In the genomic region with DNA sequence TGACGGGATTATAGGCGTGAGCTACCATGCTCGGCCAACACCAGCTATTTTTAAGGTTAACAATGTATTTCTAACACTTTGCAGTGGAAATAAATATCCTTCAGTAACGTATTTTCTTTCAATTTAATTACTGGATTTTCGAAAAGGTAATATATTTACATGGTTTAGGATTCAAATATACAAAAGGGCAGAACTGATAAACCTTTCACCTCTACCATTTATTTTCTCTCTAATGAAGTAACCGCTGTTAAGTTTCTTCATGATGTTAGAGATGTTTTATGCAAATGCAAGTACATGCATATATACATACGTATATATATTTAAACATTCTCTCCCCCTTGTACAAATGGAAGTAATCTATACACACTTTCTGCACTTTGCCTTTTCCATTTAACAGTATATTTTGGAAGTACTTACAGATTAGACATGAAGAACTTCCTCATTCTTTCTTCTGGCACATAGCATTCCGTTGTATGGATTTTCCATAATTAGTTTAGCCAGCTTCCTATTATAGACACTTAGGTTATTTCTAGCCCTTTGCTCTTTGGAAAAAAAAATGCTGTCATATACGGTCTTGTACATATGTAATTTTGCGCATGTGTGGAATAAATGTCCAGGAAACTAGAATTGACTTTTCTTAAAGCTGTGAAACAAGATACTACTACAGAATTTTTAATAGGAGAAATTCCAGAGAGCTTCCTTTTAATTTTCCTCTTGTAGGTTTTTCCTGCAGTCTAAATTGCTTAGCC, we compare ENCODE assay signal across 9 cellular contexts. TPM values are rescaled to one million over a fixed set of nuclear protein-coding genes. Genes with fewer than 3 reads are reported as not detected.
A peak's percentile ranks its signal among the peaks of the same experiment; 100 is the strongest.
DNase-seq lines count a peak whose midpoint lies in the region; TF ChIP-seq lines count a peak whose summit lies in the region.
"Had no signal": no experiment of that assay in that cellular context is flagged by ENCODE, and none has a peak within 500 bp of the region (broad histone marks: within the 10 kb centered on the region; RNA-seq: fewer than 3 reads in every experiment).

No MANE protein-coding gene starts in this region.

- H3K36me3 ChIP-seq in CD8-positive, alpha-beta memory T cell (ENCODE audit: insufficient read depth, low read length) = no peaks in the 10 kb centered on the region
- H3K36me3 ChIP-seq in iPS-18a (ENCODE audit: control insufficient read depth, low read depth, low read length) = no peaks in the 10 kb centered on the region

- H3K9ac ChIP-seq in iPS-18a (ENCODE audit: low read length) = no peak overlapping the region

- peak overlapping the region; percentile 88 for H3K4me3 ChIP-seq in CD8-positive, alpha-beta memory T cell (ENCODE audit: low read length)
- peak overlapping the region; percentile 99 for H3K4me3 ChIP-seq in iPS-18a (ENCODE audit: low read length)

- H3K27ac Mint-ChIP-seq in CD8-positive, alpha-beta memory T cell = peak overlapping the region; percentile 94 to 98 (median 96)
- H3K27ac Mint-ChIP-seq in activated CD4-positive, alpha-beta memory T cell treated with anti-CD3 and anti-CD28 coated beads, Interleukin-2, amount 10 ng/mL, durations not matched to agents 7 days and 5 days = peak overlapping the region; percentile 93

- H3K4me1 ChIP-seq in CD8-positive, alpha-beta memory T cell (ENCODE audit: insufficient read depth, low read length) = peaks cover 10% of the 10 kb centered on the region
- peaks cover 6% of the 10 kb centered on the region for H3K4me1 ChIP-seq in iPS-18a (ENCODE audit: control insufficient read depth, low read depth, low read length)

- H3K4me3 Mint-ChIP-seq in CD8-positive, alpha-beta memory T cell = peak overlapping the region; percentile 93 to 99 (median 97)
- peak overlapping the region; percentile 90 for H3K4me3 Mint-ChIP-seq in activated CD4-positive, alpha-beta memory T cell treated with anti-CD3 and anti-CD28 coated beads, Interleukin-2, amount 10 ng/mL, durations not matched to agents 7 days and 5 days

- CTCF ChIA-PET in CD8-positive, alpha-beta memory T cell (lab: Charles Lee) = interaction anchor here (0.8 to 5.3 kb wide), 10 partner anchors 13 to 191 kb away, joined by 3 to 56 read pairs (median 4); a partner anchor contains a TSS
- CTCF ChIA-PET in activated CD4-positive, alpha-beta memory T cell treated with anti-CD3 and anti-CD28 coated beads, Interleukin-2, amount 10 ng/mL, durations not matched to agents 7 days and 5 days (lab: Charles Lee) = interaction anchor here (0.7 to 5.5 kb wide), 10 partner anchors 9 to 178 kb away, joined by 3 to 47 read pairs (median 3); a partner anchor contains a TSS
- CTCF ChIA-PET in GM10248 (lab: Yijun Ruan, JAX) = interaction anchor here (0.9 to 8.7 kb wide), 5 partner anchors 15 to 72 kb away, joined by 3 to 63 read pairs (median 3); a partner anchor contains a TSS

- peaks cover 0 to 17% (median 7%) of the 10 kb centered on the region in 5 donors for H3K9me3 Mint-ChIP-seq in CD8-positive, alpha-beta memory T cell
- no peaks in the 10 kb centered on the region for H3K9me3 Mint-ChIP-seq in activated CD4-positive, alpha-beta memory T cell treated with anti-CD3 and anti-CD28 coated beads, Interleukin-2, amount 10 ng/mL, durations not matched to agents 7 days and 5 days

- H3K27me3 ChIP-seq in CD8-positive, alpha-beta memory T cell (ENCODE audit: insufficient read depth, low read length, poor library complexity, severe bottlenecking) = no peaks in the 10 kb centered on the region
- no peaks in the 10 kb centered on the region for H3K27me3 ChIP-seq in iPS-18a (ENCODE audit: control insufficient read depth, insufficient read depth, low read length)

- POLR2A ChIA-PET in CD8-positive, alpha-beta memory T cell (lab: Charles Lee) = interaction anchor here (0.6 to 5.7 kb wide), 11 partner anchors 10 to 191 kb away, joined by 3 to 57 read pairs (median 8); a partner anchor contains a TSS
- POLR2A ChIA-PET in activated CD4-positive, alpha-beta memory T cell treated with anti-CD3 and anti-CD28 coated beads, Interleukin-2, amount 10 ng/mL, durations not matched to agents 7 days and 5 days (lab: Charles Lee) = interaction anchor here (2.4 to 10.5 kb wide), 11 partner anchors 13 to 212 kb away, joined by 5 to 267 read pairs (median 20); a partner anchor contains a TSS
- POLR2A ChIA-PET in GM10248 (lab: Yijun Ruan, JAX) = interaction anchor here (2.2 to 4.0 kb wide), 2 partner anchors 15 to 16 kb away, joined by 12 to 49 read pairs; no protein-coding TSS in a partner anchor

- peak overlapping the region; percentile 48 for H3K27ac ChIP-seq in CD8-positive, alpha-beta memory T cell (ENCODE audit: low read depth, low read length)
- no peak overlapping the region for H3K27ac ChIP-seq in iPS-18a (ENCODE audit: low read length)
- peak overlapping the region; percentile 20 for H3K27ac ChIP-seq in substantia nigra (ENCODE audit: low read depth, low read length, poor library complexity, severe bottlenecking)

- H3K9me3 ChIP-seq in CD8-positive, alpha-beta memory T cell (ENCODE audit: low read length) = no peaks in the 10 kb centered on the region
- no peaks in the 10 kb centered on the region for H3K9me3 ChIP-seq in iPS-18a (ENCODE audit: control insufficient read depth, low read depth, low read length)

- peaks cover 37 to 52% (median 43%) of the 10 kb centered on the region in 3 donors for H3K4me1 Mint-ChIP-seq in CD8-positive, alpha-beta memory T cell
- H3K4me1 Mint-ChIP-seq in activated CD4-positive, alpha-beta memory T cell treated with anti-CD3 and anti-CD28 coated beads, Interleukin-2, amount 10 ng/mL, durations not matched to agents 7 days and 5 days = peaks cover 51% of the 10 kb centered on the region

- peaks cover 3 to 26% of the 10 kb centered on the region in 2 donors for H3K27me3 Mint-ChIP-seq in CD8-positive, alpha-beta memory T cell
- H3K27me3 Mint-ChIP-seq in activated CD4-positive, alpha-beta memory T cell treated with anti-CD3 and anti-CD28 coated beads, Interleukin-2, amount 10 ng/mL, durations not matched to agents 7 days and 5 days = peaks cover 10% of the 10 kb centered on the region

- no peak for TF ChIP-seq CTCF in GM10248 (IDR thresholded peaks at IDR 0.05; ENCODE audit: control extremely low read depth, extremely low read depth, low read depth, missing control alignments)

- peak in 1 of 5 donors; percentile 29 for DNase-seq in CD8-positive, alpha-beta memory T cell
- DNase-seq in HT1080 (ENCODE audit: low read depth) (peak; percentile 84), substantia nigra (lab: John Stamatoyannopoulos, UW) (no peak), GM10248 (ENCODE audit: extremely low spot score) (no peak), AG20443 (ENCODE audit: low spot score) (no peak)
- DNase-seq in activated CD4-positive, alpha-beta memory T cell treated with anti-CD3 and anti-CD28 coated beads, Interleukin-2, amount 10 ng/mL, durations not matched to agents 7 days and 5 days = no peak
- DNase-seq in activated CD4-positive, alpha-beta T cell treated with anti-CD3 and anti-CD28 coated beads for 1 hour = no peak

- peaks cover 0 to 20% (median 2%) of the 10 kb centered on the region in 3 donors for H3K36me3 Mint-ChIP-seq in CD8-positive, alpha-beta memory T cell
- peaks cover 6% of the 10 kb centered on the region for H3K36me3 Mint-ChIP-seq in activated CD4-positive, alpha-beta memory T cell treated with anti-CD3 and anti-CD28 coated beads, Interleukin-2, amount 10 ng/mL, durations not matched to agents 7 days and 5 days (ENCODE audit: low read depth)

RNA-seq across cellular contexts. Expression of a gene that starts 14.9 kb away (rescaled TPM):
- total RNA-seq in CD8-positive, alpha-beta memory T cell = not detected
- polyA plus RNA-seq in CD8-positive, alpha-beta memory T cell = not detected
- not detected in 2 replicates for total RNA-seq in HT1080 (2014; rRNA removed; shearing (Covaris generic))
- polyA plus RNA-seq in HT1080 (2015; cell fraction: cytosol; rRNA removed) = not detected in 2 replicates
- not detected in 2 replicates for polyA plus RNA-seq in HT1080 (2015; cell fraction: nucleus; rRNA removed)
- total RNA-seq in activated CD4-positive, alpha-beta memory T cell treated with anti-CD3 and anti-CD28 coated beads, Interleukin-2, amount 10 ng/mL, durations not matched to agents 7 days and 5 days = not detected
- total RNA-seq: SK-MEL-5 had no signal

RNA-seq across cellular contexts. Expression of a gene that starts 40.0 kb away (rescaled TPM):
- 100 to 1,000 TPM; 167 to 170 TPM for total RNA-seq in CD8-positive, alpha-beta memory T cell
- polyA plus RNA-seq in CD8-positive, alpha-beta memory T cell = 4,579 TPM
- total RNA-seq in HT1080 (2014; rRNA removed; shearing (Covaris generic)) = 10.4 and 11.9 TPM in 2 replicates
- polyA plus RNA-seq in HT1080 (2015; cell fraction: cytosol; rRNA removed) = 44.8 and 66.1 TPM in 2 replicates
- 201 and 248 TPM in 2 replicates for polyA plus RNA-seq in HT1080 (2015; cell fraction: nucleus; rRNA removed)
- total RNA-seq in activated CD4-positive, alpha-beta memory T cell treated with anti-CD3 and anti-CD28 coated beads, Interleukin-2, amount 10 ng/mL, durations not matched to agents 7 days and 5 days = 100 to 1,000 TPM; 397 to 407 TPM

Comparison
In these comparisons a context has a peak if more than half of its experiments do, and no peak if none do; other contexts are left out.
1. RNA of a gene that starts 40.0 kb away (total RNA-seq): 397 to 407 TPM in activated CD4-positive, alpha-beta memory T cell treated with anti-CD3 and anti-CD28 coated beads, Interleukin-2, amount 10 ng/mL, durations not matched to agents 7 days and 5 days and 167 to 170 TPM in CD8-positive, alpha-beta memory T cell; 10.4 to 11.9 TPM in HT1080; every median in the first group is over 10 times any median in the second.